24 cellular contexts compared by ENCODE assay signal in the genomic region with DNA sequence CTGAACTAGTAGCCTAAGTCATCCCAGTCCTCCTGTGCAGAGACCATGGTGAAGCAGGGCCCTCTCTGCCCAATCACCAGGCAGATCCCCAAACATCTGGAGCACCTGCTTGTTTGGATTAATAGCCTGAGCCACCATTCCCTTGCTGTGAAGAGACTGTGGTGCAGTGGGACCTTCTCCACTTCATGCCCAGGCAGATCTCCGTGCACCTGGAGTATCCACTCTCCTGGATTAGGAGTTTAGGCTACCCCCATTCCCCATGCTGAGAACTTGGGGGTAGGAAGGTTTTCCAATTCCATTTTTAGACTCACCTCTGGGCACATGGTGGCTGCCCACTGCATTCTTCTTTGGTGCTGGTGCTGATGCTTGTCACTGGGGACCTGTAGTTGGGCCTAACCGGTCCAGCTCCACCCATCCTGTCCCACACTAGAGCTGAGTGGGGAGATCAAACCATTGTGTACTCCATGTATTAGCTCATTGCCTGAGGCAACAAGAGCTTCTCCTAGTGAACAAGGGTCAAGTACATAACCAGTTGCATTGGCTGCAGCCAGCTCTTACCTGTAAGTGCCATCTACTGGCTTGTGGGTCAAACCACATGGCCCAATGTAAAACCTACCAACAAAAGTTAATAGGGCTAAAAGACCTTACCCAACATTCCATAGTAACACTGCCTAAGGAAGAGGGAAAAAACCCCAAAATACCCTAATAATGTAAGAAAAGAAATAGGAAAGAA.
DNase-seq lines count a peak whose midpoint lies in the region; ATAC-seq, FAIRE-seq and TF ChIP-seq lines count a peak whose summit lies in the region.
"Had no signal": no experiment of that assay in that cellular context is flagged by ENCODE, and none has a peak within 500 bp of the region (broad histone marks: within the 10 kb centered on the region; RNA-seq: fewer than 3 reads in every experiment).

No MANE protein-coding gene starts in this region.

- H3K4me3 ChIP-seq in GM12865 (ENCODE audit: low read depth, low read length) (no peak overlapping the region), OCI-LY3 (ENCODE audit: low read length) (no peak overlapping the region), OCI-LY7 (ENCODE audit: low read depth, low read length, poor library complexity, severe bottlenecking) (no peak overlapping the region), tibial artery (no peak overlapping the region)
- H3K4me3 ChIP-seq: adrenal gland, dorsolateral prefrontal cortex, esophagus muscularis mucosa, lower lobe of right lung, ovary, PC-9, SJSA1, uterus had no signal

- peak; percentile 2 for DNase-seq in ACHN
- peak; percentile 41 for DNase-seq in GM12865 (ENCODE audit: low read depth)
- no peak for DNase-seq in OCI-LY7 (ENCODE audit: low spot score)
- no peak for DNase-seq in urothelium cell line (ENCODE audit: low spot score)
- no peak for DNase-seq in tibial artery
- DNase-seq: activated B cell treated with CpG ODN at 0.5 μM for 24 hours; activated CD8-positive, alpha-beta T cell treated with anti-CD3 and anti-CD28 coated beads, Interleukin-2, amount 10 ng/mL, durations not matched to agents 7 days and 5 days; activated T-cell treated with anti-CD3 and anti-CD28 coated beads, Interleukin-2, amount 50 U/mL, for 72 hours; adrenal gland; CD8-positive, alpha-beta memory T cell; dorsolateral prefrontal cortex; glutamatergic neuron; lower lobe of right lung; NCI-H1436 treated with DMSO at 0.1 percent for 48 hours; NCI-H446 treated with DMSO at 0.1 percent for 48 hours; ovary; stimulated activated CD4-positive, alpha-beta T cell treated with anti-CD3 and anti-CD28 coated beads, Interleukin-2, amount 100 ng/mL, for 24 hours; uterus had no signal

- H3K4me1 ChIP-seq in OCI-LY3 (ENCODE audit: low read length) (peaks cover 38% of the 10 kb centered on the region), OCI-LY7 (ENCODE audit: insufficient read depth, low read length, poor library complexity, severe bottlenecking) (peaks cover 19% of the 10 kb centered on the region), tibial artery (no peaks in the 10 kb centered on the region)
- H3K4me1 ChIP-seq: adrenal gland, esophagus muscularis mucosa, lower lobe of right lung, SJSA1, uterus had no signal

- FAIRE-seq in urothelium cell line (lab: Jason Lieb, UNC): no peak

- ATAC-seq in esophagus mucosa (peak; percentile 22), GM19455 (IDR thresholded peaks at IDR 0.05; ENCODE audit: unreplicated experiment) (no peak)
- ATAC-seq: activated CD8-positive, alpha-beta T cell treated with anti-CD3 and anti-CD28 coated beads, Interleukin-2, amount 10 ng/mL, durations not matched to agents 7 days and 5 days; activated T-cell treated with anti-CD3 and anti-CD28 coated beads, Interleukin-2, amount 50 U/mL, for 72 hours; lower lobe of right lung had no signal

- in situ Hi-C loops in ACHN (cut with HindIII; ENCODE audit: low pct_ligation_motif_present, low pct_unique_long_range_greater_than_20kb, low sequenced_read_pairs): no loop called here

- H3K27me3 ChIP-seq in OCI-LY3 (ENCODE audit: low read depth, low read length): no peaks in the 10 kb centered on the region
- H3K27me3 ChIP-seq in tibial artery: no peaks in the 10 kb centered on the region
- H3K27me3 ChIP-seq: adrenal gland, dorsolateral prefrontal cortex, esophagus muscularis mucosa, ovary, SJSA1, uterus had no signal

- H4K20me1 ChIP-seq in OCI-LY3 (ENCODE audit: insufficient read depth, low read length) (no peaks in the 10 kb centered on the region), OCI-LY7 (ENCODE audit: insufficient read depth, low read length) (no peaks in the 10 kb centered on the region)

- BruUV-seq in OCI-LY7 (replicated peaks; lab: Mats Ljungman, UMichigan): no TSS peak

- H3K27ac ChIP-seq in OCI-LY3 (ENCODE audit: low read length): no peak overlapping the region
- H3K27ac ChIP-seq in OCI-LY7 (ENCODE audit: low read depth, low read length, poor library complexity, severe bottlenecking): no peak overlapping the region
- no peak overlapping the region for H3K27ac ChIP-seq in tibial artery
- H3K27ac ChIP-seq: adrenal gland, dorsolateral prefrontal cortex, esophagus muscularis mucosa, lower lobe of right lung, ovary, PC-9, SJSA1, uterus had no signal

- TF ChIP-seq CTCF in GM12865 (IDR thresholded peaks at IDR 0.05; ENCODE audit: insufficient read depth, low read depth, low read length, missing control alignments) (peak; percentile 18), OCI-LY3 (IDR thresholded peaks at IDR 0.05; ENCODE audit: low read depth, low read length) (peak; percentile 61), OCI-LY7 (conservative IDR thresholded peaks at IDR 0.05; ENCODE audit: low read length) (no peak), tibial artery (IDR thresholded peaks at IDR 0.05) (no peak)

- H3K4me2 ChIP-seq in OCI-LY3 (ENCODE audit: low read length): no peak overlapping the region
- no peak overlapping the region for H3K4me2 ChIP-seq in OCI-LY7 (ENCODE audit: low read length)
- H3K4me2 ChIP-seq: PC-9 had no signal

- POLR2A ChIA-PET in OCI-LY7 (lab: Charles Lee): no interaction called here

- intact Hi-C loops in OCI-LY7 (cut with micrococcal nuclease; ENCODE audit: unreplicated experiment): loop anchor here (10.0 kb wide), 3 partner anchors 417 to 1873 kb away; no protein-coding TSS in a partner anchor
- intact Hi-C loops in tibial artery (cut with DNase I; ENCODE audit: low total_unique reads): no loop called here

- CTCF ChIA-PET in OCI-LY7 (lab: Charles Lee; ENCODE audit: unreplicated experiment): no interaction called here

- peaks cover 6% of the 10 kb centered on the region for H3K36me3 ChIP-seq in OCI-LY3 (replicated peaks; ENCODE audit: low read depth, low read length)
- H3K36me3 ChIP-seq in OCI-LY7 (ENCODE audit: insufficient read depth, low read length): peaks cover 34% of the 10 kb centered on the region
- no peaks in the 10 kb centered on the region for H3K36me3 ChIP-seq in tibial artery
- H3K36me3 ChIP-seq: adrenal gland, esophagus muscularis mucosa, lower lobe of right lung, ovary, SJSA1, uterus had no signal

- no peak overlapping the region for H2AFZ ChIP-seq in OCI-LY3 (ENCODE audit: low read depth, low read length)
- H2AFZ ChIP-seq in OCI-LY7 (ENCODE audit: low read length): no peak overlapping the region
- H2AFZ ChIP-seq: PC-9 had no signal

- H3K9me2 ChIP-seq in OCI-LY7 (ENCODE audit: insufficient read depth, low read length): no peaks in the 10 kb centered on the region

- H3K79me2 ChIP-seq in OCI-LY3 (ENCODE audit: low read length): no peaks in the 10 kb centered on the region
- H3K79me2 ChIP-seq in OCI-LY7 (ENCODE audit: insufficient read depth, low read depth, low read length): peaks cover 31% of the 10 kb centered on the region

- H3K9me3 ChIP-seq in OCI-LY3 (ENCODE audit: insufficient read depth, low read length) (no peaks in the 10 kb centered on the region), OCI-LY7 (ENCODE audit: low read length) (peaks cover 16% of the 10 kb centered on the region), tibial artery (no peaks in the 10 kb centered on the region)
- H3K9me3 ChIP-seq: ovary, SJSA1, uterus had no signal

- no peak overlapping the region for H3K9ac ChIP-seq in OCI-LY3 (ENCODE audit: low read length)

Comparison
In these comparisons a context has a peak if more than half of its experiments do, and no peak if none do; other contexts are left out.
1. DNase-seq: peak in ACHN (single experiment) and GM12865 (single experiment); none in OCI-LY7 (single experiment), urothelium cell line (single experiment) and tibial artery (0 of 2).
2. CTCF ChIP-seq: peak in GM12865 (single experiment) and OCI-LY3 (single experiment); none in OCI-LY7 (single experiment) and tibial artery (0 of 2).